Comparison of ENCODE assay signal across 8 cellular contexts in genomic region chr1:109643385-109644230, GRCh38. TPM values are rescaled to one million over a fixed set of nuclear protein-coding genes. Genes with fewer than 3 reads are reported as not detected.
DNase-seq lines count a peak whose midpoint lies in the region; ATAC-seq and TF ChIP-seq lines count a peak whose summit lies in the region.

No MANE protein-coding gene starts in this region.

- no peak overlapping the region for H3K27ac Mint-ChIP-seq in activated CD4-positive, alpha-beta memory T cell treated with anti-CD3 and anti-CD28 coated beads, Interleukin-2, amount 10 ng/mL, durations not matched to agents 7 days and 5 days
- H3K27ac Mint-ChIP-seq in effector memory CD8-positive, alpha-beta T cell: peak overlapping the region in 1 of 2 donors; percentile 26

- no peak overlapping the region for H3K4me3 Mint-ChIP-seq in activated CD4-positive, alpha-beta memory T cell treated with anti-CD3 and anti-CD28 coated beads, Interleukin-2, amount 10 ng/mL, durations not matched to agents 7 days and 5 days
- H3K4me3 Mint-ChIP-seq in effector memory CD8-positive, alpha-beta T cell: peak overlapping the region in 1 of 2 donors; percentile 8

- H3K4me3 ChIP-seq in AG10803 (ENCODE audit: low read length) (no peak overlapping the region), mucosa of rectum (ENCODE audit: low read length in 2 of 2) (peak overlapping the region in 1 of 2 donors; percentile 26)

- DNase-seq in AG10803 (ENCODE audit: low read depth): peak; percentile 56
- peak; percentile 58 for DNase-seq in NCI-H774 (lab: John Stamatoyannopoulos, UW)
- DNase-seq in activated CD4-positive, alpha-beta memory T cell treated with anti-CD3 and anti-CD28 coated beads, Interleukin-2, amount 10 ng/mL, durations not matched to agents 7 days and 5 days: peak; percentile 88
- DNase-seq in effector memory CD8-positive, alpha-beta T cell: peak; percentile 87 to 89 (median 88)
- peak; percentile 88 for DNase-seq in stimulated activated CD8-positive, alpha-beta memory T cell treated with anti-CD3 and anti-CD28 coated beads, Interleukin-7, amount 100 ng/mL, for 24 hours (ENCODE audit: low read depth)

- no peaks in the 10 kb centered on the region for H3K27me3 ChIP-seq in mucosa of rectum (ENCODE audit: control insufficient read depth in 2 of 2, insufficient read depth in 2 of 2, low read length in 2 of 2)

- POLR2A ChIA-PET in activated CD4-positive, alpha-beta memory T cell treated with anti-CD3 and anti-CD28 coated beads, Interleukin-2, amount 10 ng/mL, durations not matched to agents 7 days and 5 days (lab: Charles Lee): no interaction called here

- peaks cover 0 to 5% of the 10 kb centered on the region in 2 donors for H3K4me1 ChIP-seq in mucosa of rectum (ENCODE audit: control insufficient read depth in 2 of 2, insufficient read depth in 2 of 2, low read length in 2 of 2)

- peak overlapping the region; percentile 35 to 65 for H3K9ac ChIP-seq in mucosa of rectum (ENCODE audit: low read depth in 1 of 2, low read length in 2 of 2)

- peak; percentile 79 for TF ChIP-seq CTCF in AG10803 (conservative IDR thresholded peaks at IDR 0.05; ENCODE audit: low read length)

- no peaks in the 10 kb centered on the region for H3K36me3 Mint-ChIP-seq in activated CD4-positive, alpha-beta memory T cell treated with anti-CD3 and anti-CD28 coated beads, Interleukin-2, amount 10 ng/mL, durations not matched to agents 7 days and 5 days (ENCODE audit: low read depth)
- H3K36me3 Mint-ChIP-seq in effector memory CD8-positive, alpha-beta T cell (ENCODE audit: insufficient read depth): peaks cover 12% of the 10 kb centered on the region

- no peaks in the 10 kb centered on the region for H3K36me3 ChIP-seq in mucosa of rectum (ENCODE audit: control insufficient read depth in 2 of 2, insufficient read depth in 2 of 2, low read length in 2 of 2)

- peaks cover 18% of the 10 kb centered on the region for H3K4me1 Mint-ChIP-seq in activated CD4-positive, alpha-beta memory T cell treated with anti-CD3 and anti-CD28 coated beads, Interleukin-2, amount 10 ng/mL, durations not matched to agents 7 days and 5 days
- H3K4me1 Mint-ChIP-seq in effector memory CD8-positive, alpha-beta T cell (ENCODE audit: low read depth in 2 of 2): peaks cover 7 to 15% of the 10 kb centered on the region in 2 donors

- ATAC-seq in GM19025 (IDR thresholded peaks at IDR 0.05; ENCODE audit: low read depth, unreplicated experiment): peak; percentile 87
- peak; percentile 85 for ATAC-seq in HG03159 (IDR thresholded peaks at IDR 0.05; ENCODE audit: unreplicated experiment)
- peak; percentile 93 for ATAC-seq in effector memory CD8-positive, alpha-beta T cell (replicated peaks)

- no peak overlapping the region for H3K27ac ChIP-seq in mucosa of rectum (ENCODE audit: low read depth in 2 of 2, low read length in 2 of 2)

- CTCF ChIA-PET in activated CD4-positive, alpha-beta memory T cell treated with anti-CD3 and anti-CD28 coated beads, Interleukin-2, amount 10 ng/mL, durations not matched to agents 7 days and 5 days (lab: Charles Lee): interaction anchor here (0.7 to 2.7 kb wide), 13 partner anchors 8 to 993 kb away, joined by 3 to 31 read pairs (median 3); partner anchors contain the start of gene AHCYL1

- no peaks in the 10 kb centered on the region for H3K9me3 Mint-ChIP-seq in activated CD4-positive, alpha-beta memory T cell treated with anti-CD3 and anti-CD28 coated beads, Interleukin-2, amount 10 ng/mL, durations not matched to agents 7 days and 5 days
- H3K9me3 Mint-ChIP-seq in effector memory CD8-positive, alpha-beta T cell: no peaks in the 10 kb centered on the region

- no peaks in the 10 kb centered on the region for H3K9me3 ChIP-seq in mucosa of rectum (ENCODE audit: control insufficient read depth in 2 of 2, low read length in 2 of 2)

- H3K27me3 Mint-ChIP-seq in activated CD4-positive, alpha-beta memory T cell treated with anti-CD3 and anti-CD28 coated beads, Interleukin-2, amount 10 ng/mL, durations not matched to agents 7 days and 5 days: peaks cover 7% of the 10 kb centered on the region
- H3K27me3 Mint-ChIP-seq in effector memory CD8-positive, alpha-beta T cell: peaks cover 9 to 33% of the 10 kb centered on the region in 2 donors

RNA-seq across cellular contexts. Expression of gene GSTM4, which starts 12.3 kb away (rescaled TPM):
- total RNA-seq in activated CD4-positive, alpha-beta memory T cell treated with anti-CD3 and anti-CD28 coated beads, Interleukin-2, amount 10 ng/mL, durations not matched to agents 7 days and 5 days: 10 to 100 TPM; 10.4 to 14.3 TPM

RNA-seq across cellular contexts. Expression of gene AMPD2, which starts 24.0 kb away (rescaled TPM):
- total RNA-seq in activated CD4-positive, alpha-beta memory T cell treated with anti-CD3 and anti-CD28 coated beads, Interleukin-2, amount 10 ng/mL, durations not matched to agents 7 days and 5 days: 100 to 1,000 TPM; 110 to 122 TPM

RNA-seq across cellular contexts. Expression of gene GNAT2, which starts 24.2 kb away (rescaled TPM):
- total RNA-seq in activated CD4-positive, alpha-beta memory T cell treated with anti-CD3 and anti-CD28 coated beads, Interleukin-2, amount 10 ng/mL, durations not matched to agents 7 days and 5 days: not detected

RNA-seq across cellular contexts. Expression of gene GSTM2, which starts 24.2 kb away (rescaled TPM):
- 10 to 100 TPM; 15.9 to 17.6 TPM for total RNA-seq in activated CD4-positive, alpha-beta memory T cell treated with anti-CD3 and anti-CD28 coated beads, Interleukin-2, amount 10 ng/mL, durations not matched to agents 7 days and 5 days

RNA-seq across cellular contexts. Expression of gene GSTM1, which starts 44.0 kb away (rescaled TPM):
- total RNA-seq in activated CD4-positive, alpha-beta memory T cell treated with anti-CD3 and anti-CD28 coated beads, Interleukin-2, amount 10 ng/mL, durations not matched to agents 7 days and 5 days: not detected
